ENCODE assay signal across 8 cellular contexts in genomic region chr15:70195808-70196304, GRCh38.
A peak's percentile ranks its signal among the peaks of the same experiment; 100 is the strongest.
DNase-seq lines count a peak whose midpoint lies in the region; ATAC-seq, FAIRE-seq and TF ChIP-seq lines count a peak whose summit lies in the region.

No MANE protein-coding gene starts in this region.

- FAIRE-seq in K562 (lab: Jason Lieb, UNC) (no peak), kidney (lab: Jason Lieb, UNC) (no peak)

- in situ Hi-C loops in K562 (cut with MboI): no loop called here

- peak overlapping the region; percentile 65 for H2BK12ac ChIP-seq in H9 (ENCODE audit: insufficient read length, low read depth, low read length)

- BruUV-seq in K562 (replicated peaks; lab: Mats Ljungman, UMichigan): no TSS peak

- no peak overlapping the region for H2BK120ac ChIP-seq in H9 (ENCODE audit: low read depth, low read length, poor library complexity, severe bottlenecking)

- no peak overlapping the region for H3K9ac ChIP-seq in H9 (ENCODE audit: extremely low read depth, insufficient read length, low read length)
- peak overlapping the region in 1 of 2 experiments; percentile 62; a peak in 1 of 4 replicates for H3K9ac ChIP-seq in K562 (ENCODE audit: insufficient read depth in 1 of 2, low read depth in 2 of 2, low read length in 2 of 2)
- H3K9ac ChIP-seq in kidney (ENCODE audit: low read length in 2 of 2): peak overlapping the region in 1 of 2 donors; percentile 3

- H3K27me3 Mint-ChIP-seq in H9 (ENCODE audit: low read depth): peaks cover 15% of the 10 kb centered on the region
- no peaks in the 10 kb centered on the region for H3K27me3 Mint-ChIP-seq in stimulated activated memory B cell treated with anti-CD40 and anti-IgM and Interleukin-4, amounts not matched to agents 10 μg/mL and 1 μg/mL and 100 μg/mL, for 72 hours
- peaks cover 7% of the 10 kb centered on the region for H3K27me3 Mint-ChIP-seq in activated naive CD8-positive, alpha-beta T cell treated with anti-CD3 and anti-CD28 coated beads, Interleukin-2, amount 50 U/mL, for 24 hours

- H3K79me2 ChIP-seq in H9 (ENCODE audit: insufficient read depth, low read length) (no peaks in the 10 kb centered on the region), K562 (ENCODE audit: control insufficient read depth, insufficient read depth, low read length) (no peaks in the 10 kb centered on the region)

- no peak overlapping the region for H3K23ac ChIP-seq in H9 (ENCODE audit: insufficient read length, low read depth, low read length)

- no peak for TF ChIP-seq RAD21 in K562 (CRISPR knock-in tag; conservative IDR thresholded peaks at IDR 0.05 in 1 of 2, IDR thresholded peaks at IDR 0.05 in 1 of 2)

- intact Hi-C loops in K562 (cut with micrococcal nuclease): no loop called here
- intact Hi-C loops in kidney (cut with DNase I): no loop called here

- no peak overlapping the region for H3K56ac ChIP-seq in H9 (ENCODE audit: insufficient read length, low read depth, low read length)

- no peak overlapping the region for H3K4ac ChIP-seq in H9 (ENCODE audit: low read depth, low read length)

- no peak for DNase-seq in H9
- DNase-seq in K562 (ENCODE audit: extremely low read depth in 1 of 4, low spot score in 3 of 4): peak; percentile 16 to 45 (median 36)
- peak; percentile 95 for DNase-seq in kidney
- DNase-seq in stimulated activated CD4-positive, alpha-beta T cell treated with anti-CD3 and anti-CD28 coated beads, Interleukin-12 subunit alpha, Interleukin-12 subunit beta, amount 100 ng/mL, for 4 hours: no peak
- DNase-seq in AML-193 (lab: John Stamatoyannopoulos, UW): no peak
- DNase-seq in NCI-H2029 treated with DMSO at 0.1 percent for 48 hours (lab: John Stamatoyannopoulos, UW): no peak
- DNase-seq in activated naive CD8-positive, alpha-beta T cell treated with anti-CD3 and anti-CD28 coated beads, Interleukin-2, amount 50 U/mL, for 24 hours: no peak

- peaks cover 3 to 5% of the 10 kb centered on the region in 2 experiments for H3K9me3 Mint-ChIP-seq in H9
- peaks cover 4% of the 10 kb centered on the region for H3K9me3 Mint-ChIP-seq in stimulated activated memory B cell treated with anti-CD40 and anti-IgM and Interleukin-4, amounts not matched to agents 10 μg/mL and 1 μg/mL and 100 μg/mL, for 72 hours
- H3K9me3 Mint-ChIP-seq in activated naive CD8-positive, alpha-beta T cell treated with anti-CD3 and anti-CD28 coated beads, Interleukin-2, amount 50 U/mL, for 24 hours: peaks cover 4% of the 10 kb centered on the region

- no peak overlapping the region for H4K91ac ChIP-seq in H9 (ENCODE audit: insufficient read length, low read depth, low read length)

- no peak overlapping the region for H3K4me3 ChIP-seq in K562
- H3K4me3 ChIP-seq in kidney (ENCODE audit: low read length in 2 of 2): no peak overlapping the region

- peak overlapping the region; percentile 3 for H3K18ac ChIP-seq in H9 (ENCODE audit: insufficient read length, low read depth, low read length)

- no peak for TF ChIP-seq POLR2A in K562 (conservative IDR thresholded peaks at IDR 0.05)

- no peak overlapping the region for H3K4me3 Mint-ChIP-seq in H9
- H3K4me3 Mint-ChIP-seq in stimulated activated memory B cell treated with anti-CD40 and anti-IgM and Interleukin-4, amounts not matched to agents 10 μg/mL and 1 μg/mL and 100 μg/mL, for 72 hours: no peak overlapping the region
- no peak overlapping the region for H3K4me3 Mint-ChIP-seq in activated naive CD8-positive, alpha-beta T cell treated with anti-CD3 and anti-CD28 coated beads, Interleukin-2, amount 50 U/mL, for 24 hours

- no peak overlapping the region for H2BK5ac ChIP-seq in H9 (ENCODE audit: insufficient read length, low read length)

- H3K27ac ChIP-seq in H9 (ENCODE audit: insufficient read length, low read depth, low read length) (no peak overlapping the region), K562 (ENCODE audit: extremely low read depth, low read depth, low read length) (no peak overlapping the region), kidney (ENCODE audit: low read depth in 2 of 2, low read length in 2 of 2) (peak overlapping the region; percentile 32 to 64)

- no peaks in the 10 kb centered on the region for H3K79me1 ChIP-seq in H9 (ENCODE audit: insufficient read depth, low read depth, low read length, poor library complexity, severe bottlenecking)

- no peak overlapping the region for H3T11ph ChIP-seq in H9 (ENCODE audit: low read length)

- H4K5ac ChIP-seq in H9 (ENCODE audit: insufficient read length, low read depth, low read length): no peak overlapping the region

- H3K9me1 ChIP-seq in K562 (ENCODE audit: control insufficient read depth, insufficient read depth, low read length): no peaks in the 10 kb centered on the region

- H3K23me2 ChIP-seq in H9 (ENCODE audit: insufficient read length, low read depth, low read length, poor library complexity, severe bottlenecking): no peaks in the 10 kb centered on the region

- ATAC-seq in K562: peak; percentile 51
- ATAC-seq in stimulated activated memory B cell treated with anti-CD40 and anti-IgM and Interleukin-4, amounts not matched to agents 10 μg/mL and 1 μg/mL and 100 μg/mL, for 72 hours: no peak
- no peak for ATAC-seq in activated naive CD8-positive, alpha-beta T cell treated with anti-CD3 and anti-CD28 coated beads, Interleukin-2, amount 50 U/mL, for 24 hours

- WGBS in H9 (ENCODE audit: extremely low coverage, insufficient read length, low lambda C conversion rate): no CpG with 5 or more reads among the region's 9 CpGs
- 2% methylated on average over 8 of the region's 9 CpGs for WGBS in K562 (ENCODE audit: insufficient coverage, low coverage, missing lambda C conversion rate)

- peaks cover 0 to 8% (median 5%) of the 10 kb centered on the region in 3 experiments; a peak in 4 of 7 replicates for H3K36me3 Mint-ChIP-seq in H9 (ENCODE audit: insufficient read depth in 1 of 3, low read depth in 3 of 3)
- H3K36me3 Mint-ChIP-seq in stimulated activated memory B cell treated with anti-CD40 and anti-IgM and Interleukin-4, amounts not matched to agents 10 μg/mL and 1 μg/mL and 100 μg/mL, for 72 hours: peaks cover 6% of the 10 kb centered on the region
- no peaks in the 10 kb centered on the region for H3K36me3 Mint-ChIP-seq in activated naive CD8-positive, alpha-beta T cell treated with anti-CD3 and anti-CD28 coated beads, Interleukin-2, amount 50 U/mL, for 24 hours (ENCODE audit: low read depth)

- no peak overlapping the region for H3K27ac Mint-ChIP-seq in H9
- peak overlapping the region; percentile 78 for H3K27ac Mint-ChIP-seq in stimulated activated memory B cell treated with anti-CD40 and anti-IgM and Interleukin-4, amounts not matched to agents 10 μg/mL and 1 μg/mL and 100 μg/mL, for 72 hours
- H3K27ac Mint-ChIP-seq in activated naive CD8-positive, alpha-beta T cell treated with anti-CD3 and anti-CD28 coated beads, Interleukin-2, amount 50 U/mL, for 24 hours: no peak overlapping the region

- H2AFZ ChIP-seq in H9 (ENCODE audit: low read length): no peak overlapping the region
- H2AFZ ChIP-seq in K562 (ENCODE audit: low read depth, low read length): 0 out of 2 replicates have a peak overlapping the region, but pooled peaks have one; percentile 7

- H4K20me1 ChIP-seq in H9 (ENCODE audit: control insufficient read depth, insufficient read depth, insufficient read length): no peaks in the 10 kb centered on the region
- peaks cover 9% of the 10 kb centered on the region; the same call in 1 of the 2 replicates for H4K20me1 ChIP-seq in K562 (replicated peaks; ENCODE audit: control insufficient read depth, insufficient read depth, low read length)

- H2BK20ac ChIP-seq in H9 (ENCODE audit: low read depth, low read length, poor library complexity, severe bottlenecking): no peak overlapping the region

- H3K4me2 ChIP-seq in H9 (ENCODE audit: insufficient read depth, insufficient read length, low read length) (no peak overlapping the region), K562 (ENCODE audit: insufficient read depth, low read length) (no peak overlapping the region)

- H3K36me3 ChIP-seq in K562 (ENCODE audit: control insufficient read depth, insufficient read depth, low read length) (no peaks in the 10 kb centered on the region), kidney (ENCODE audit: control insufficient read depth in 1 of 2, insufficient read depth in 2 of 2, low read length in 2 of 2) (no peaks in the 10 kb centered on the region)

- H3K4me1 ChIP-seq in H9 (ENCODE audit: insufficient read depth, low read length) (peaks cover 2% of the 10 kb centered on the region; the same call in 1 of the 2 replicates), K562 (replicated peaks in 1 of 2; ENCODE audit: control insufficient read depth in 2 of 2, insufficient read depth in 2 of 2, low read length in 2 of 2) (peaks cover 6 to 14% of the 10 kb centered on the region in 2 experiments), kidney (ENCODE audit: control insufficient read depth in 1 of 2, insufficient read depth in 1 of 2, low read depth in 1 of 2, low read length in 2 of 2) (peaks cover 6 to 14% of the 10 kb centered on the region in 2 donors)

- H3K14ac ChIP-seq in H9 (ENCODE audit: insufficient read depth, low read length): no peak overlapping the region

- peaks cover 41 to 58% of the 10 kb centered on the region in 2 experiments for H3K4me1 Mint-ChIP-seq in H9
- peaks cover 57% of the 10 kb centered on the region for H3K4me1 Mint-ChIP-seq in stimulated activated memory B cell treated with anti-CD40 and anti-IgM and Interleukin-4, amounts not matched to agents 10 μg/mL and 1 μg/mL and 100 μg/mL, for 72 hours
- H3K4me1 Mint-ChIP-seq in activated naive CD8-positive, alpha-beta T cell treated with anti-CD3 and anti-CD28 coated beads, Interleukin-2, amount 50 U/mL, for 24 hours: no peaks in the 10 kb centered on the region

- TF ChIP-seq EP300 in K562 (IDR thresholded peaks at IDR 0.05; ENCODE audit: low read length): no peak

- H2AK5ac ChIP-seq in H9 (ENCODE audit: insufficient read length, low read length): no peak overlapping the region

- no peaks in the 10 kb centered on the region for H3K9me3 ChIP-seq in H9 (ENCODE audit: control insufficient read depth, low read depth, low read length)
- no peaks in the 10 kb centered on the region for H3K9me3 ChIP-seq in K562 (replicated peaks; ENCODE audit: control insufficient read depth, insufficient read depth, low read depth, low read length)
- peaks cover 0 to 7% of the 10 kb centered on the region in 2 donors for H3K9me3 ChIP-seq in kidney (ENCODE audit: control insufficient read depth in 1 of 2, low read length in 2 of 2)

- CTCF ChIA-PET in K562 (lab: Yijun Ruan, JAX; ENCODE audit: low intra/inter-chr PET ratio): no interaction called here

- H2BK15ac ChIP-seq in H9 (ENCODE audit: low read depth, low read length): no peak overlapping the region

- TF ChIP-seq CTCF in H9 (conservative IDR thresholded peaks at IDR 0.05): no peak
- TF ChIP-seq CTCF in K562 (IDR thresholded peaks at IDR 0.05 in 2 of 3, conservative IDR thresholded peaks at IDR 0.05 in 1 of 3; ENCODE audit: insufficient read depth in 2 of 3, low read depth in 1 of 3, low read length in 3 of 3): no peak
- TF ChIP-seq CTCF in kidney (IDR thresholded peaks at IDR 0.05; ENCODE audit: borderline replicate concordance, extremely low read depth, insufficient read depth): no peak

- H4K8ac ChIP-seq in H9 (replicated peaks; ENCODE audit: insufficient read length, low read depth, low read length): no peak overlapping the region

- H3K27me3 ChIP-seq in H9 (ENCODE audit: insufficient read depth, low read length) (no peaks in the 10 kb centered on the region), K562 (ENCODE audit: control insufficient read depth in 2 of 2, insufficient read depth in 2 of 2, low read length in 2 of 2) (peaks cover 42 to 85% of the 10 kb centered on the region in 2 experiments)

- POLR2A ChIA-PET in K562 (lab: Yijun Ruan, JAX): interaction anchor here (0.6 kb wide), 1 partner anchor 572 kb away, joined by 3 read pairs; no protein-coding TSS in a partner anchor

Comparison
In these comparisons a context has a peak if more than half of its experiments do, and no peak if none do; other contexts are left out.
1. DNase-seq: peak in K562 (4 of 4) and kidney (single experiment); none in H9 (single experiment), stimulated activated CD4-positive, alpha-beta T cell treated with anti-CD3 and anti-CD28 coated beads, Interleukin-12 subunit alpha, Interleukin-12 subunit beta, amount 100 ng/mL, for 4 hours (single experiment), AML-193 (0 of 2), NCI-H2029 treated with DMSO at 0.1 percent for 48 hours (single experiment) and activated naive CD8-positive, alpha-beta T cell treated with anti-CD3 and anti-CD28 coated beads, Interleukin-2, amount 50 U/mL, for 24 hours (single experiment).
2. H3K27ac ChIP-seq: peak in kidney (2 of 2); none in H9 (single experiment) and K562 (single experiment).